Comparison of ENCODE assay signal across 10 cellular contexts in genomic region chr2:119732451-119733164, GRCh38. TPM values are rescaled to one million over a fixed set of nuclear protein-coding genes. Genes with fewer than 3 reads are reported as not detected.
A peak's percentile ranks its signal among the peaks of the same experiment; 100 is the strongest.
DNase-seq lines count a peak whose midpoint lies in the region; ATAC-seq and TF ChIP-seq lines count a peak whose summit lies in the region.
"Had no signal": no experiment of that assay in that cellular context is flagged by ENCODE, and none has a peak within 500 bp of the region (broad histone marks: within the 10 kb centered on the region; RNA-seq: fewer than 3 reads in every experiment).

No MANE protein-coding gene starts in this region.

- POLR2A ChIA-PET in GM10248 (lab: Yijun Ruan, JAX): no interaction called here

- no peaks in the 10 kb centered on the region for H3K9me3 Mint-ChIP-seq in osteocyte (ENCODE audit: unreplicated experiment)

- H3K4me1 Mint-ChIP-seq in osteocyte (ENCODE audit: unreplicated experiment): peaks cover 3% of the 10 kb centered on the region

- CTCF ChIA-PET in GM10248 (lab: Yijun Ruan, JAX): interaction anchor here (0.9 to 1.7 kb wide), 2 partner anchors 21 to 72 kb away, joined by 3 read pairs; no protein-coding TSS in a partner anchor

- H3K27me3 Mint-ChIP-seq in osteocyte (ENCODE audit: unreplicated experiment): peaks cover 43% of the 10 kb centered on the region

- no peak for ATAC-seq in GM19452 (IDR thresholded peaks at IDR 0.05; ENCODE audit: unreplicated experiment)
- ATAC-seq: HCT116 had no signal

- TF ChIP-seq CTCF in osteocyte (IDR thresholded peaks at IDR 0.05) (no peak), GM10248 (IDR thresholded peaks at IDR 0.05; ENCODE audit: control extremely low read depth, extremely low read depth, low read depth, missing control alignments) (no peak), GM10266 (IDR thresholded peaks at IDR 0.05; ENCODE audit: control insufficient read depth, insufficient read depth, low read depth, missing control alignments) (no peak)

- no peak overlapping the region for H3K27ac Mint-ChIP-seq in osteocyte (ENCODE audit: unreplicated experiment)

- H3K4me3 Mint-ChIP-seq in osteocyte (ENCODE audit: unreplicated experiment): no peak overlapping the region

- no peaks in the 10 kb centered on the region for H3K36me3 Mint-ChIP-seq in osteocyte (ENCODE audit: unreplicated experiment)

- peak; percentile 46 for DNase-seq in activated CD8-positive, alpha-beta memory T cell treated with anti-CD3 and anti-CD28 coated beads for 24 hours
- DNase-seq in activated CD8-positive, alpha-beta memory T cell treated with anti-CD3 and anti-CD28 coated beads, Interleukin-2, amount 50 U/mL, for 48 hours: no peak
- DNase-seq in left kidney (ENCODE audit: low read depth, low spot score): peak; percentile 65
- DNase-seq in osteocyte (ENCODE audit: extremely low spot score, unreplicated experiment): peak; percentile 49
- no peak for DNase-seq in GM10248 (ENCODE audit: extremely low spot score)
- no peak for DNase-seq in NCI-H1105 treated with DMSO at 0.1 percent for 48 hours (lab: John Stamatoyannopoulos, UW)
- no peak for DNase-seq in GM10266 (ENCODE audit: extremely low spot score)
- DNase-seq: DMS79 had no signal

RNA-seq across cellular contexts. Expression of gene PTPN4, which starts 27.1 kb away (rescaled TPM):
- 18.3 and 21.4 TPM in 2 replicates for total RNA-seq in osteocyte

RNA-seq across cellular contexts. Expression of gene TMEM177, which starts 53.6 kb away (rescaled TPM):
- 7.4 and 7.6 TPM in 2 replicates for total RNA-seq in osteocyte

Comparison
In these comparisons a context has a peak if more than half of its experiments do, and no peak if none do; other contexts are left out.
1. DNase-seq: peak in activated CD8-positive, alpha-beta memory T cell treated with anti-CD3 and anti-CD28 coated beads for 24 hours (single experiment), left kidney (single experiment) and osteocyte (single experiment); none in activated CD8-positive, alpha-beta memory T cell treated with anti-CD3 and anti-CD28 coated beads, Interleukin-2, amount 50 U/mL, for 48 hours (single experiment), GM10248 (single experiment), NCI-H1105 treated with DMSO at 0.1 percent for 48 hours (single experiment) and GM10266 (single experiment).